10 cellular contexts compared by ENCODE assay signal in genomic region chr22:25688627-25689026, GRCh38. TPM values are rescaled to one million over a fixed set of nuclear protein-coding genes. Genes with fewer than 3 reads are reported as not detected.
"Had no signal": no experiment of that assay in that cellular context is flagged by ENCODE, and none has a peak within 500 bp of the region (broad histone marks: within the 10 kb centered on the region; RNA-seq: fewer than 3 reads in every experiment).

No MANE protein-coding gene starts in this region.

- H3K27ac ChIP-seq: GM23248, HL-60 had no signal

- H3K27me3 Mint-ChIP-seq: IgD-negative memory B cell had no signal

- H2AFZ ChIP-seq: GM23248 had no signal

- H3K9ac ChIP-seq: GM23248 had no signal

- H3K4me3 ChIP-seq: GM23248, HAP-1 had no signal

- ATAC-seq: HCT116 had no signal

- H3K9me3 Mint-ChIP-seq: IgD-negative memory B cell had no signal

- H3K9me3 ChIP-seq: HAP-1 had no signal

- H3K27ac Mint-ChIP-seq: HFFc6, IgD-negative memory B cell had no signal

- H3K4me1 ChIP-seq: HAP-1 had no signal

- H3K4me3 Mint-ChIP-seq: HFFc6, IgD-negative memory B cell had no signal

- DNase-seq: GM23248, GOT3, H7, HFFc6, KG1 had no signal

RNA-seq across cellular contexts. Expression of gene MYO18B, which starts 53.4 kb away (rescaled TPM):
- total RNA-seq: GM23248, H4 had no signal
- polyA plus RNA-seq: GM23248, IgD-negative memory B cell had no signal
